27 cellular contexts compared by ENCODE assay signal in the genomic region with DNA sequence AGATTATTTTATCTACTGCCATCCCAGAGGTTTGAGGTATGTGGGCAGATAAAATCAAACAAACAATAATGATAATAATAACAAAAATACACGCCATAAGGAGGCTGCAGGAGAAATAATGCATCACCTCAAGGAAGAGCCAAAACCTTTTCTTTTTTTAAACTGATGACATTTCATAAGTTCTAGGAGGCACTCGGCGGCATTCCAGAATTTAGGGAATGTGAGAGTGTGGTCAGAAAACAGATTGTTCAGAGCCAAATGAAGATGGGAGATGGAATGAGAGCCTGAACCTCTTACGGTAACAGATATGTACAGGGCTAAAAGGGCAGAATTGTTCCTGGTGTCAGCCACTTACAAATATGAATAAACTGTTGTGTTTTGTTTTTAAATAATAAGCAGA.
A peak's percentile ranks its signal among the peaks of the same experiment; 100 is the strongest.
DNase-seq lines count a peak whose midpoint lies in the region; ATAC-seq and TF ChIP-seq lines count a peak whose summit lies in the region.
"Had no signal": no experiment of that assay in that cellular context is flagged by ENCODE, and none has a peak within 500 bp of the region (broad histone marks: within the 10 kb centered on the region; RNA-seq: fewer than 3 reads in every experiment).

No MANE protein-coding gene starts in this region.

- H3K27me3 Mint-ChIP-seq in activated CD8-positive, alpha-beta memory T cell treated with anti-CD3 and anti-CD28 coated beads, Interleukin-2, amount 10 ng/mL, durations not matched to agents 7 days and 5 days, result no peaks in the 10 kb centered on the region
- H3K27me3 Mint-ChIP-seq: activated CD4-positive, alpha-beta memory T cell treated with anti-CD3 and anti-CD28 coated beads, Interleukin-2, amount 10 ng/mL, durations not matched to agents 7 days and 5 days; activated naive CD8-positive, alpha-beta T cell treated with anti-CD3 and anti-CD28 coated beads, Interleukin-2, amount 10 ng/mL, durations not matched to agents 7 days and 5 days; T-cell had no signal

- no peaks in the 10 kb centered on the region for H3K27me3 ChIP-seq in PC-9 (ENCODE audit: insufficient read depth, low read depth)
- H3K27me3 ChIP-seq: brain microvascular endothelial cell, esophagus squamous epithelium, suprapubic skin, uterus had no signal

- DNase-seq in LHCN-M2 (ENCODE audit: low read depth), result peak; percentile 2
- peak; percentile 1 to 14 for DNase-seq in cardiac fibroblast (ENCODE audit: low read depth in 2 of 2)
- peak; percentile 71 for DNase-seq in kidney glomerular epithelial cell (lab: John Stamatoyannopoulos, UW)
- peak; percentile 4 for DNase-seq in superior temporal gyrus (ENCODE audit: extremely low spot score)
- DNase-seq in PC-9, result no peak
- no peak for DNase-seq in activated CD8-positive, alpha-beta memory T cell treated with anti-CD3 and anti-CD28 coated beads, Interleukin-2, amount 10 ng/mL, durations not matched to agents 7 days and 5 days
- DNase-seq: activated CD4-positive, alpha-beta memory T cell treated with anti-CD3 and anti-CD28 coated beads, Interleukin-2, amount 10 ng/mL, durations not matched to agents 7 days and 5 days; activated effector memory CD4-positive, alpha-beta T cell treated with anti-CD3 and anti-CD28 coated beads, Interleukin-2, amount 50 U/mL, for 16 hours; activated naive CD8-positive, alpha-beta T cell treated with anti-CD3 and anti-CD28 coated beads, Interleukin-2, amount 10 ng/mL, durations not matched to agents 7 days and 5 days; brain microvascular endothelial cell; endodermal cell; esophagus squamous epithelium; glutamatergic neuron; NCI-H146; NCI-H2171; NCI-H526; occipital lobe; stimulated activated CD4-positive, alpha-beta T cell treated with anti-CD3 and anti-CD28 coated beads, Interleukin-1b, Interleukin-23, amount 100 ng/mL, for 48 hours; T-cell; uterus had no signal

- POLR2A ChIA-PET in PC-9 (lab: Charles Lee; ENCODE audit: unreplicated experiment), result no interaction called here

- CTCF ChIA-PET in PC-9 (lab: Charles Lee), result no interaction called here
- CTCF ChIA-PET in activated CD8-positive, alpha-beta memory T cell treated with anti-CD3 and anti-CD28 coated beads, Interleukin-2, amount 10 ng/mL, durations not matched to agents 7 days and 5 days (lab: Charles Lee), result no interaction called here

- H3K4me1 Mint-ChIP-seq in activated CD8-positive, alpha-beta memory T cell treated with anti-CD3 and anti-CD28 coated beads, Interleukin-2, amount 10 ng/mL, durations not matched to agents 7 days and 5 days, result no peaks in the 10 kb centered on the region
- H3K4me1 Mint-ChIP-seq: activated CD4-positive, alpha-beta memory T cell treated with anti-CD3 and anti-CD28 coated beads, Interleukin-2, amount 10 ng/mL, durations not matched to agents 7 days and 5 days; activated naive CD8-positive, alpha-beta T cell treated with anti-CD3 and anti-CD28 coated beads, Interleukin-2, amount 10 ng/mL, durations not matched to agents 7 days and 5 days; T-cell had no signal

- no peak overlapping the region for H3K4me3 ChIP-seq in cardiac fibroblast (replicated peaks in 1 of 2; ENCODE audit: low read depth in 2 of 2, low read length in 2 of 2)
- no peak overlapping the region for H3K4me3 ChIP-seq in PC-9
- H3K4me3 ChIP-seq: coronary artery, esophagus squamous epithelium, K562, skin epidermis, suprapubic skin, uterus had no signal

- H3K27ac ChIP-seq in PC-9, result no peak overlapping the region
- H3K27ac ChIP-seq: brain microvascular endothelial cell, C4-2B, coronary artery, esophagus squamous epithelium, skin epidermis, suprapubic skin, uterus had no signal

- no peaks in the 10 kb centered on the region for H3K4me1 ChIP-seq in PC-9 (replicated peaks; ENCODE audit: insufficient read depth)
- H3K4me1 ChIP-seq: esophagus squamous epithelium, suprapubic skin, uterus had no signal

- no TSS peak for BruUV-seq in PC-9 (replicated peaks; lab: Mats Ljungman, UMichigan)

- no peak for ATAC-seq in activated CD8-positive, alpha-beta memory T cell treated with anti-CD3 and anti-CD28 coated beads, Interleukin-2, amount 10 ng/mL, durations not matched to agents 7 days and 5 days
- ATAC-seq in GM18498 (IDR thresholded peaks at IDR 0.05; ENCODE audit: unreplicated experiment), result no peak
- ATAC-seq: activated CD4-positive, CD25-positive, alpha-beta regulatory T cell treated with anti-CD3 and anti-CD28 coated beads, Interleukin-2, amount 50 U/mL, for 24 hours; K562; T-cell had no signal

- no peaks in the 10 kb centered on the region for H3F3A ChIP-seq in PC-9 (ENCODE audit: insufficient read depth, low read depth)

- no peak overlapping the region for H3K27ac Mint-ChIP-seq in activated CD8-positive, alpha-beta memory T cell treated with anti-CD3 and anti-CD28 coated beads, Interleukin-2, amount 10 ng/mL, durations not matched to agents 7 days and 5 days
- H3K27ac Mint-ChIP-seq: activated CD4-positive, alpha-beta memory T cell treated with anti-CD3 and anti-CD28 coated beads, Interleukin-2, amount 10 ng/mL, durations not matched to agents 7 days and 5 days; activated naive CD8-positive, alpha-beta T cell treated with anti-CD3 and anti-CD28 coated beads, Interleukin-2, amount 10 ng/mL, durations not matched to agents 7 days and 5 days; endodermal cell; T-cell had no signal

- no peaks in the 10 kb centered on the region for H3K36me3 ChIP-seq in PC-9 (ENCODE audit: low read depth)
- H3K36me3 ChIP-seq: brain microvascular endothelial cell, esophagus squamous epithelium, suprapubic skin, uterus had no signal

- H3K36me3 Mint-ChIP-seq in activated CD8-positive, alpha-beta memory T cell treated with anti-CD3 and anti-CD28 coated beads, Interleukin-2, amount 10 ng/mL, durations not matched to agents 7 days and 5 days, result no peaks in the 10 kb centered on the region
- H3K36me3 Mint-ChIP-seq: activated naive CD8-positive, alpha-beta T cell treated with anti-CD3 and anti-CD28 coated beads, Interleukin-2, amount 10 ng/mL, durations not matched to agents 7 days and 5 days; T-cell had no signal

- no peaks in the 10 kb centered on the region for H3K9me3 ChIP-seq in PC-9 (ENCODE audit: insufficient read depth, low read depth)
- H3K9me3 ChIP-seq: esophagus squamous epithelium, suprapubic skin, uterus had no signal

- no peaks in the 10 kb centered on the region for H4K20me1 ChIP-seq in PC-9 (ENCODE audit: insufficient read depth)

- H3K4me3 Mint-ChIP-seq in activated CD8-positive, alpha-beta memory T cell treated with anti-CD3 and anti-CD28 coated beads, Interleukin-2, amount 10 ng/mL, durations not matched to agents 7 days and 5 days, result no peak overlapping the region
- H3K4me3 Mint-ChIP-seq: activated CD4-positive, alpha-beta memory T cell treated with anti-CD3 and anti-CD28 coated beads, Interleukin-2, amount 10 ng/mL, durations not matched to agents 7 days and 5 days; activated naive CD8-positive, alpha-beta T cell treated with anti-CD3 and anti-CD28 coated beads, Interleukin-2, amount 10 ng/mL, durations not matched to agents 7 days and 5 days; endodermal cell; T-cell had no signal

- no peak overlapping the region for H3K4me2 ChIP-seq in PC-9

- H3K79me2 ChIP-seq in PC-9 (ENCODE audit: low read depth), result no peaks in the 10 kb centered on the region

- H3K9me3 Mint-ChIP-seq in activated CD8-positive, alpha-beta memory T cell treated with anti-CD3 and anti-CD28 coated beads, Interleukin-2, amount 10 ng/mL, durations not matched to agents 7 days and 5 days (ENCODE audit: low read depth), result no peaks in the 10 kb centered on the region
- H3K9me3 Mint-ChIP-seq: activated CD4-positive, alpha-beta memory T cell treated with anti-CD3 and anti-CD28 coated beads, Interleukin-2, amount 10 ng/mL, durations not matched to agents 7 days and 5 days; endodermal cell had no signal

- intact Hi-C loops in PC-9 (cut with micrococcal nuclease; ENCODE audit: unreplicated experiment), result no loop called here

- TF ChIP-seq CTCF in cardiac fibroblast (IDR thresholded peaks at IDR 0.05; ENCODE audit: low read depth, low read length) (no peak), PC-9 (conservative IDR thresholded peaks at IDR 0.05) (no peak)

- no peak overlapping the region for H2AFZ ChIP-seq in PC-9

- no peaks in the 10 kb centered on the region for H3K9me2 ChIP-seq in PC-9 (ENCODE audit: insufficient read depth)

Comparison
In these comparisons a context has a peak if more than half of its experiments do, and no peak if none do; other contexts are left out.
1. DNase-seq: peak in LHCN-M2 (single experiment), cardiac fibroblast (2 of 2), kidney glomerular epithelial cell (single experiment) and superior temporal gyrus (single experiment); none in PC-9 (0 of 2) and activated CD8-positive, alpha-beta memory T cell treated with anti-CD3 and anti-CD28 coated beads, Interleukin-2, amount 10 ng/mL, durations not matched to agents 7 days and 5 days (single experiment).